Comparison of ENCODE assay signal across 15 cellular contexts in the genomic region with DNA sequence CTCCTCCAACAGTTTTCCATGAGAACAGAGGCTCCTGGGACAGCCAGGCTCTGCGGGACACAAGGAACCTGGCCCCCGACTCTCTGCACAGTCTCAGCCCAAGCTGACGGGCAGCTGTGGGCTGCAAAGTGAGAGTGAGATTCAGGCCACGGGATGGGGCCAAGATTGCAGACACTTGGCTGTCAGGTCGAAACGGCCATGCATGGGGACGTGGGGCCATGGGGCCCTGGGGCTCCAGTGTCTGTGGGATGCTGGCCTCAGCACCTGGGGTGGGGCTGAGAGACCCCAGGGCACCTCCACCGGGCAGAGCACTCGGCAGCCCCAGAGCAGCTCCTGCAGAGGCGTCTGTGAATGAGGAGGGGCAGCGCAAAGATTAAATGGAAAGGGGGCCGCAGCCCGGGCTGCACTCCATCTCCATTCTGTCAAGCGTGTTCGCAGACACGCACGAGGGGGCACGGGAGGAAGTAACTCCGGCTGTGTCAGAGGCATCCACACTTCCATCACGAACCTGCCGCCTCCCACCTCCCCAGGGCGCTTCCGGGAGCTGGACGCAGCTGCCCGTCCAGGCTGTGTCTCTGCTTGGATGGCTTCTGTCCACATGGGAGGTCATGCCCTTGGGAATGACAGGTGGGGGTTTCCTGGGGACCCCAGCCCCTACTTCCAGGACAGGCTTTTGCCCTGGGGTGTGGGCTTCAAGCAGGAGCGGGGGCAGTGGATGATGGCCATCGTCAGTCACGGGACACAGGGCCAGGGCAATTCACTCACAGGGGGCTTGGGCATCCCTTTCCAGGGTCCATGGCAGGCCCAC.
"Had no signal": no experiment of that assay in that cellular context is flagged by ENCODE, and none has a peak within 500 bp of the region (broad histone marks: within the 10 kb centered on the region; RNA-seq: fewer than 3 reads in every experiment).

No MANE protein-coding gene starts in this region.

- DNase-seq: activated CD4-positive, alpha-beta T cell treated with anti-CD3 and anti-CD28 coated beads, Interleukin-2, amount 10 ng/mL, durations not matched to agents 7 days and 5 days; activated CD8-positive, alpha-beta memory T cell treated with anti-CD3 and anti-CD28 coated beads, Interleukin-2, amount 50 U/mL, for 48 hours; activated naive CD4-positive, alpha-beta T cell treated with Interleukin-2 at 50 U/mL for 16 hours; erythroblast; gastrocnemius medialis; stimulated activated CD4-positive, alpha-beta T cell treated with anti-CD3 and anti-CD28 coated beads, Interleukin-4, amount 100 ng/mL, for 4 hours; stimulated activated CD8-positive, alpha-beta memory T cell treated with anti-CD3 and anti-CD28 coated beads, Interleukin-4, amount 100 ng/mL, for 48 hours; trophoblast cell had no signal

- H3K4me1 ChIP-seq: adrenal gland, gastrocnemius medialis, suprapubic skin had no signal

- H3K9me3 ChIP-seq: suprapubic skin had no signal

- H3K4me2 ChIP-seq: smooth muscle cell had no signal

- H3K27ac ChIP-seq: adrenal gland, dorsolateral prefrontal cortex, gastrocnemius medialis, SK-N-MC, suprapubic skin had no signal

- H3K36me3 ChIP-seq: adrenal gland, gastrocnemius medialis, suprapubic skin had no signal

- ATAC-seq: gastrocnemius medialis had no signal

- FAIRE-seq: keratinocyte had no signal

- H3K4me3 ChIP-seq: adrenal gland, dorsolateral prefrontal cortex, gastrocnemius medialis, lung, SK-N-MC, smooth muscle cell, suprapubic skin had no signal
